21 cellular contexts compared by ENCODE assay signal in genomic region chr1:23040509-23040908, GRCh38. TPM values are rescaled to one million over a fixed set of nuclear protein-coding genes. Genes with fewer than 3 reads are reported as not detected.
"Had no signal": no experiment of that assay in that cellular context is flagged by ENCODE, and none has a peak within 500 bp of the region (broad histone marks: within the 10 kb centered on the region; RNA-seq: fewer than 3 reads in every experiment).

No MANE protein-coding gene starts in this region.

- H3K36me3 ChIP-seq: esophagus muscularis mucosa, left ventricle myocardium inferior, lower lobe of right lung, pancreas, upper lobe of left lung, uterus had no signal

- H3K27me3 Mint-ChIP-seq: effector memory CD8-positive, alpha-beta T cell; memory B cell; naive B cell; progenitor cell of endocrine pancreas had no signal

- H3K9me3 Mint-ChIP-seq: effector memory CD8-positive, alpha-beta T cell; memory B cell; naive B cell; nephron had no signal

- H3K4me3 Mint-ChIP-seq: effector memory CD8-positive, alpha-beta T cell; memory B cell; naive B cell; nephron had no signal

- H3K27me3 ChIP-seq: esophagus muscularis mucosa, gastrocnemius medialis, pancreas, upper lobe of left lung, uterus had no signal

- H3K4me2 ChIP-seq: smooth muscle cell had no signal

- H3K27ac ChIP-seq: epithelial cell of prostate, esophagus muscularis mucosa, gastrocnemius medialis, left ventricle myocardium inferior, lower lobe of right lung, pancreas, upper lobe of left lung, uterus had no signal

- H3K4me3 ChIP-seq: esophagus muscularis mucosa, gastrocnemius medialis, left ventricle myocardium inferior, lower lobe of right lung, pancreas, smooth muscle cell, upper lobe of left lung, uterus had no signal

- DNase-seq: effector memory CD8-positive, alpha-beta T cell; gastrocnemius medialis; kidney; left cardiac atrium; left ventricle myocardium inferior; lower lobe of right lung; naive B cell; occipital lobe; pancreas; right cardiac atrium; stimulated activated CD4-positive, alpha-beta T cell treated with anti-CD3 and anti-CD28 coated beads, Interleukin-2, amount 100 ng/mL, for 48 hours; stimulated activated naive CD4-positive, alpha-beta T cell treated with Interleukin-2 at 50 U/mL for 16 hours; upper lobe of left lung; uterus had no signal

- H3K9me3 ChIP-seq: esophagus muscularis mucosa, gastrocnemius medialis, left ventricle myocardium inferior, lower lobe of right lung, pancreas, upper lobe of left lung, uterus had no signal

- H3K4me1 ChIP-seq: lower lobe of right lung, uterus had no signal

- ATAC-seq: effector memory CD8-positive, alpha-beta T cell; gastrocnemius medialis; left cardiac atrium; lower lobe of right lung; pancreas; right cardiac atrium had no signal

- H3K27ac Mint-ChIP-seq: effector memory CD8-positive, alpha-beta T cell; memory B cell; nephron had no signal

RNA-seq across cellular contexts. Expression of gene TEX46, which starts 24.9 kb away (rescaled TPM):
- total RNA-seq: esophagus muscularis mucosa, fibroblast of villous mesenchyme, gastrocnemius medialis, kidney, left cardiac atrium, left ventricle myocardium inferior, lower lobe of right lung, occipital lobe, pancreas, progenitor cell of endocrine pancreas, right cardiac atrium, smooth muscle cell, upper lobe of left lung had no signal
- polyA plus RNA-seq: pancreas, right cardiac atrium, smooth muscle cell had no signal
